ENCODE assay signal across 12 cellular contexts in the genomic region with DNA sequence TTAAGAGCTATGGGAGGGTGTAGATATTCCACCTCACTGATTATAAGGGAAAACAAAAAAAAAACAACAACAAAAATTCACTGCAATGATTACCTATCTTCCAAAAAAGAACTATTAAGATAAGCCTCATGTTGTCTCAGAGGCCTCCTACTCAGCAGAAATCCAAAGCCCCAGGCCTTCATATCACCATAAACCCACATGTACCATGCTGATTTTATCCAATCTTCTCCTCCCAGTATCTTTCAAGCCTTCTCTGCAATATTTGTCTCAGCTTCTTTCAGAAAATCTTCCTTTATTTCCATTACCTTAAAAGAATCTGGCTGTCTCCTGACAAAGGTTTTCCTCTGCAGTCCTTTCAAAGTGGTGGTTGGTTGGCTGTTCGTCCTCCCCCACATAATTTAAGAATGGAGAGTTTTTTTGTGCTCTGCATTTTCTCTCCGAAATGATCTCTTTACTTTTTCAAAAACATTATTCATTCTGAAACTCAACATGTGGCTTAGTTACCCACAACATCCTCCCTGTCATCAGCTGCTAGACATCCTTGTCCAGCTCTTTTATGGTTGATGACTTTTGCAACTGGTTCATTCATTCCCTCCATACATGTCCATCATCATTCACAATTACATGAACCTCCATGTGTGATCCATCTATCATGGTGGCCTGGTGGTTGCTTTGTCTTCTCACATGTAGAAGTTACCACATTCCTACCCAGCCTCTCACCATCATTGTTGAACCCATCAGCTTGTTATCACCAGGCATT. TPM values are rescaled to one million over a fixed set of nuclear protein-coding genes. Genes with fewer than 3 reads are reported as not detected.
DNase-seq lines count a peak whose midpoint lies in the region; ATAC-seq lines count a peak whose summit lies in the region.
"Had no signal": no experiment of that assay in that cellular context is flagged by ENCODE, and none has a peak within 500 bp of the region (broad histone marks: within the 10 kb centered on the region; RNA-seq: fewer than 3 reads in every experiment).

No MANE protein-coding gene starts in this region.

- peak overlapping the region in 1 of 2 donors; percentile 27 for H3K4me3 Mint-ChIP-seq in activated T-cell treated with anti-CD3 and anti-CD28 coated beads, Interleukin-2, amount 50 U/mL, for 72 hours
- no peak overlapping the region for H3K4me3 Mint-ChIP-seq in stimulated activated naive CD8-positive, alpha-beta T cell treated with anti-CD3 and anti-CD28 coated beads, Interleukin-15, amount 100 ng/mL, for 72 hours

- peak overlapping the region; percentile 35 for H3K27ac Mint-ChIP-seq in activated T-cell treated with anti-CD3 and anti-CD28 coated beads, Interleukin-2, amount 50 U/mL, for 72 hours
- peak overlapping the region in 1 of 2 donors; percentile 72 for H3K27ac Mint-ChIP-seq in stimulated activated naive CD8-positive, alpha-beta T cell treated with anti-CD3 and anti-CD28 coated beads, Interleukin-15, amount 100 ng/mL, for 72 hours

- ATAC-seq in activated T-cell treated with anti-CD3 and anti-CD28 coated beads, Interleukin-2, amount 50 U/mL, for 72 hours (replicated peaks in 1 of 2) = peak; percentile 92 to 93
- ATAC-seq in HG02610 (IDR thresholded peaks at IDR 0.05; ENCODE audit: unreplicated experiment) (peak; percentile 71), HG03460 (IDR thresholded peaks at IDR 0.05; ENCODE audit: unreplicated experiment) (peak; percentile 76)
- ATAC-seq in stimulated activated naive CD8-positive, alpha-beta T cell treated with anti-CD3 and anti-CD28 coated beads, Interleukin-15, amount 100 ng/mL, for 72 hours = peak; percentile 88

- no peaks in the 10 kb centered on the region for H3K36me3 Mint-ChIP-seq in activated T-cell treated with anti-CD3 and anti-CD28 coated beads, Interleukin-2, amount 50 U/mL, for 72 hours (ENCODE audit: insufficient read depth in 2 of 2)

- peak; percentile 1 to 3 for DNase-seq in activated T-cell treated with anti-CD3 and anti-CD28 coated beads, Interleukin-2, amount 50 U/mL, for 72 hours
- DNase-seq in activated T-cell treated with anti-CD3 and anti-CD28 coated beads, Interleukin-2, amount 50 U/mL, for 1 hour = no peak
- peak; percentile 5 to 9 for DNase-seq in stimulated activated naive CD8-positive, alpha-beta T cell treated with anti-CD3 and anti-CD28 coated beads, Interleukin-15, amount 100 ng/mL, for 72 hours
- DNase-seq in NCI-H2227 (lab: John Stamatoyannopoulos, UW; ENCODE audit: unreplicated experiment) = no peak
- no peak for DNase-seq in NCI-H187 treated with DMSO at 0.1 percent for 48 hours (lab: John Stamatoyannopoulos, UW)
- DNase-seq in AG08395 (ENCODE audit: low spot score) = no peak
- DNase-seq: NCI-H2227 treated with DMSO at 0.1 percent for 48 hours; stimulated activated CD4-positive, alpha-beta T cell treated with anti-CD3 and anti-CD28 coated beads, Interleukin-2, amount 100 ng/mL, for 24 hours; T-helper 9 cell; trophoblast cell had no signal

- H3K27me3 Mint-ChIP-seq in activated T-cell treated with anti-CD3 and anti-CD28 coated beads, Interleukin-2, amount 50 U/mL, for 72 hours (ENCODE audit: low read depth) = peaks cover 37% of the 10 kb centered on the region
- H3K27me3 Mint-ChIP-seq in stimulated activated naive CD8-positive, alpha-beta T cell treated with anti-CD3 and anti-CD28 coated beads, Interleukin-15, amount 100 ng/mL, for 72 hours = peaks cover 39% of the 10 kb centered on the region

- peaks cover 0 to 2% of the 10 kb centered on the region in 2 donors for H3K9me3 Mint-ChIP-seq in activated T-cell treated with anti-CD3 and anti-CD28 coated beads, Interleukin-2, amount 50 U/mL, for 72 hours
- no peaks in the 10 kb centered on the region for H3K9me3 Mint-ChIP-seq in stimulated activated naive CD8-positive, alpha-beta T cell treated with anti-CD3 and anti-CD28 coated beads, Interleukin-15, amount 100 ng/mL, for 72 hours

- peaks cover 22% of the 10 kb centered on the region for H3K4me1 Mint-ChIP-seq in activated T-cell treated with anti-CD3 and anti-CD28 coated beads, Interleukin-2, amount 50 U/mL, for 72 hours (ENCODE audit: low read depth)
- peaks cover 26% of the 10 kb centered on the region for H3K4me1 Mint-ChIP-seq in stimulated activated naive CD8-positive, alpha-beta T cell treated with anti-CD3 and anti-CD28 coated beads, Interleukin-15, amount 100 ng/mL, for 72 hours

RNA-seq across cellular contexts. Expression of a gene that starts 2.9 kb away (rescaled TPM):
- total RNA-seq in activated T-cell treated with anti-CD3 and anti-CD28 coated beads, Interleukin-2, amount 50 U/mL, for 72 hours = not detected

RNA-seq across cellular contexts. Expression of a gene that starts 50.1 kb away (rescaled TPM):
- not detected for total RNA-seq in activated T-cell treated with anti-CD3 and anti-CD28 coated beads, Interleukin-2, amount 50 U/mL, for 72 hours

RNA-seq across cellular contexts. Expression of a gene that starts 52.7 kb away (rescaled TPM):
- total RNA-seq in activated T-cell treated with anti-CD3 and anti-CD28 coated beads, Interleukin-2, amount 50 U/mL, for 72 hours = not detected

Comparison
In these comparisons a context has a peak if more than half of its experiments do, and no peak if none do; other contexts are left out.
1. DNase-seq: peak in activated T-cell treated with anti-CD3 and anti-CD28 coated beads, Interleukin-2, amount 50 U/mL, for 72 hours (2 of 2) and stimulated activated naive CD8-positive, alpha-beta T cell treated with anti-CD3 and anti-CD28 coated beads, Interleukin-15, amount 100 ng/mL, for 72 hours (2 of 2); none in activated T-cell treated with anti-CD3 and anti-CD28 coated beads, Interleukin-2, amount 50 U/mL, for 1 hour (single experiment), NCI-H2227 (single experiment), NCI-H187 treated with DMSO at 0.1 percent for 48 hours (single experiment) and AG08395 (single experiment).
2. Peak in every context shown above with its lines, with median percentiles within 50 percentile points of each other: ATAC-seq.